1 cellular context compared by ENCODE assay signal in the genomic region with DNA sequence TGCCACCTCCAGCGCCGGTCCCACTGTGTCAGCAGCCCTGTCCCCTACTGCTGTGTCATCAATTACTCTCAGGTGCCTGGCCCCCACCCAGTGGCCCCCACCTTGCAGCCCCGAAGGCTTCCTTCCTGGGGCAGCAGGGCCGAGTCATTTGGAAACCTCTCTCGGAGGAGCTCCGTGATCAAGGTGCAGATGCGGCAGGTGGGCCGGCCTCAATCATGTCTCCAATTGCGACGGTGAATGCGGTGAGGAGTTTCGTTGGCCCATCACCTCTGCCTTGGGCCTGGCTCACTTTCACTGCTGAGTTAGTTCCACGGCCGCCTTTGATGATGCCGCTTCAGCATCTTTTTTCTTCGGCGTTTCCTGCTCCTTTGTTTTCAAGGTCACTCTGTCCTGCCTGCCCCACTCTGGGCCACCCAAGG.
TF ChIP-seq lines count a peak whose summit lies in the region.

No MANE protein-coding gene starts in this region.

TF ChIP-seq in HCT116, 20 proteins besides CTCF, POLR2A, EP300 and RAD21:
- TF ChIP-seq ZNF274 (IDR thresholded peaks at IDR 0.05; ENCODE audit: low read depth, low read length) (no peak), TCF7L2 (IDR thresholded peaks at IDR 0.05; ENCODE audit: borderline replicate concordance, extremely low read depth, insufficient read depth, insufficient read length) (peak; percentile 28)
TF ChIP-seq in HCT116: peak in this region for 1.
